ENCODE assay signal across 10 cellular contexts in the genomic region with DNA sequence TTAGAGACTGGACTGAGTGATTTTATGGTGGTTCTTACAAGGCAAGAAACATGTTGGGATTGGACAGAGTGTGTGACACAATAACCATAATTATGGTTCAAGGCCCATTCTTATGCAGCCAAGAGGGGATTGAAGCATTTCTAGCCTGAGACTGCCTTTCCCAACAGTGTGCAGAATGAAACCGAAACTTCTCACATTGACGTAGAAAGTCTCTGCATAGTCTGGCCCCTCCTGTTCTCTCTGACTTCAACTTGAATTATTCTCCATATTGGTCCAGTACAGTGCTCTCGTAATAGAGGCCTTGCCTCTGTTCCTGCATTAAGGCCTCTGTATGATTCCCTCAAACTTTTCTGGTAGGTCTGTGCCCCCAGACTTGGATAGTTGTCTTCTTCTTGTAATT.
DNase-seq lines count a peak whose midpoint lies in the region; ATAC-seq and TF ChIP-seq lines count a peak whose summit lies in the region.
"Had no signal": no experiment of that assay in that cellular context is flagged by ENCODE, and none has a peak within 500 bp of the region (broad histone marks: within the 10 kb centered on the region; RNA-seq: fewer than 3 reads in every experiment).

No MANE protein-coding gene starts in this region.

- TF ChIP-seq CTCF in PC-3 (conservative IDR thresholded peaks at IDR 0.05; ENCODE audit: low read depth, low read length), result no peak

- no peaks in the 10 kb centered on the region for H3K27me3 ChIP-seq in PC-3 (ENCODE audit: low read length)
- H3K27me3 ChIP-seq: upper lobe of left lung had no signal

- H2AFZ ChIP-seq in PC-3 (ENCODE audit: low read length), result no peak overlapping the region

- BruUV-seq in PC-3 (replicated peaks; lab: Mats Ljungman, UMichigan), result no TSS peak

- H3K9me3 ChIP-seq in PC-3 (ENCODE audit: low read length), result no peaks in the 10 kb centered on the region
- H3K9me3 ChIP-seq: upper lobe of left lung had no signal

- intact Hi-C loops in PC-3 (cut with micrococcal nuclease), result no loop called here

- H3K4me1 ChIP-seq in PC-3 (ENCODE audit: insufficient read depth, low read length), result no peaks in the 10 kb centered on the region
- H3K4me1 ChIP-seq: upper lobe of left lung had no signal

- no peaks in the 10 kb centered on the region for H3K9me2 ChIP-seq in PC-3 (replicated peaks; ENCODE audit: low read length)

- no peak overlapping the region for H3K9ac ChIP-seq in PC-3 (ENCODE audit: low read length)

- no peak overlapping the region for H3K4me3 ChIP-seq in PC-3 (ENCODE audit: low read length)
- H3K4me3 ChIP-seq: upper lobe of left lung had no signal

- no peak overlapping the region for H3K4me2 ChIP-seq in PC-3 (ENCODE audit: low read length)

- CTCF ChIA-PET in PC-3 (lab: Charles Lee), result no interaction called here

- DNase-seq in hepatic stellate cell (ENCODE audit: low spot score) (peak; percentile 4), PC-3 (no peak), NCI-H128 (lab: John Stamatoyannopoulos, UW; ENCODE audit: unreplicated experiment) (no peak), SIG-M5 treated with dmso at 0.1 percent for 504 hours (lab: John Stamatoyannopoulos, UW; ENCODE audit: unreplicated experiment) (no peak), UCSD-AML1 (lab: John Stamatoyannopoulos, UW; ENCODE audit: unreplicated experiment) (no peak)
- DNase-seq: KG1, upper lobe of left lung had no signal

- H3K27ac ChIP-seq in PC-3 (ENCODE audit: low read length), result no peak overlapping the region
- H3K27ac ChIP-seq: upper lobe of left lung had no signal

- no peaks in the 10 kb centered on the region for H4K20me1 ChIP-seq in PC-3 (ENCODE audit: low read length)

- ATAC-seq in GM18519 (IDR thresholded peaks at IDR 0.05; ENCODE audit: low FRiP score, unreplicated experiment) (peak; percentile 89), GM21529 (IDR thresholded peaks at IDR 0.05; ENCODE audit: unreplicated experiment) (peak; percentile 93), HG03378 (IDR thresholded peaks at IDR 0.05; ENCODE audit: unreplicated experiment) (peak; percentile 92), PC-3 (no peak)

- H3K36me3 ChIP-seq in PC-3 (ENCODE audit: low read depth, low read length), result no peaks in the 10 kb centered on the region
- H3K36me3 ChIP-seq: upper lobe of left lung had no signal

- no peaks in the 10 kb centered on the region for H3K79me2 ChIP-seq in PC-3 (ENCODE audit: low read length)

- POLR2A ChIA-PET in PC-3 (lab: Charles Lee; ENCODE audit: unreplicated experiment), result no interaction called here

- H3F3A ChIP-seq in PC-3 (ENCODE audit: low read length, unreplicated experiment), result no peaks in the 10 kb centered on the region
